8 cellular contexts compared by ENCODE assay signal in genomic region chr3:142027295-142027694, GRCh38.
DNase-seq lines count a peak whose midpoint lies in the region; ATAC-seq and TF ChIP-seq lines count a peak whose summit lies in the region.

No MANE protein-coding gene starts in this region.

- DNase-seq in stimulated activated naive CD8-positive, alpha-beta T cell treated with anti-CD3 and anti-CD28 coated beads, Interleukin-15, Interleukin-2, amounts not matched to agents 100 U/mL and 50 U/mL, for 24 hours, result no peak
- no peak for DNase-seq in activated naive CD8-positive, alpha-beta T cell treated with anti-CD3 and anti-CD28 coated beads, Interleukin-2, amount 10 ng/mL, durations not matched to agents 7 days and 5 days
- DNase-seq in left kidney (ENCODE audit: low read depth, low spot score) (peak; percentile 50), iPS-NIHi11 (ENCODE audit: low spot score) (no peak), GOT3 (lab: John Stamatoyannopoulos, UW) (no peak), foreskin keratinocyte (no peak)
- DNase-seq in activated CD8-positive, alpha-beta memory T cell treated with anti-CD3 and anti-CD28 coated beads, Interleukin-2, amount 50 U/mL, for 48 hours, result no peak

- no peaks in the 10 kb centered on the region for H3K9me3 Mint-ChIP-seq in stimulated activated naive CD8-positive, alpha-beta T cell treated with anti-CD3 and anti-CD28 coated beads, Interleukin-15, Interleukin-2, amounts not matched to agents 100 ng/mL and 50 ng/mL, for 24 hours
- H3K9me3 Mint-ChIP-seq in activated naive CD8-positive, alpha-beta T cell treated with anti-CD3 and anti-CD28 coated beads, Interleukin-2, amount 10 ng/mL, durations not matched to agents 7 days and 5 days, result no peaks in the 10 kb centered on the region

- H3K4me1 ChIP-seq in foreskin keratinocyte, result no peaks in the 10 kb centered on the region

- no peaks in the 10 kb centered on the region for H3K27me3 ChIP-seq in foreskin keratinocyte

- H3K4me3 Mint-ChIP-seq in stimulated activated naive CD8-positive, alpha-beta T cell treated with anti-CD3 and anti-CD28 coated beads, Interleukin-15, Interleukin-2, amounts not matched to agents 100 ng/mL and 50 ng/mL, for 24 hours, result peak overlapping the region; percentile 88
- H3K4me3 Mint-ChIP-seq in activated naive CD8-positive, alpha-beta T cell treated with anti-CD3 and anti-CD28 coated beads, Interleukin-2, amount 10 ng/mL, durations not matched to agents 7 days and 5 days, result peak overlapping the region; percentile 86

- peaks cover 38% of the 10 kb centered on the region for H3K4me1 Mint-ChIP-seq in stimulated activated naive CD8-positive, alpha-beta T cell treated with anti-CD3 and anti-CD28 coated beads, Interleukin-15, Interleukin-2, amounts not matched to agents 100 ng/mL and 50 ng/mL, for 24 hours (ENCODE audit: low read depth)
- H3K4me1 Mint-ChIP-seq in activated naive CD8-positive, alpha-beta T cell treated with anti-CD3 and anti-CD28 coated beads, Interleukin-2, amount 10 ng/mL, durations not matched to agents 7 days and 5 days, result peaks cover 14% of the 10 kb centered on the region

- H3K27ac Mint-ChIP-seq in stimulated activated naive CD8-positive, alpha-beta T cell treated with anti-CD3 and anti-CD28 coated beads, Interleukin-15, Interleukin-2, amounts not matched to agents 100 ng/mL and 50 ng/mL, for 24 hours, result no peak overlapping the region
- H3K27ac Mint-ChIP-seq in activated naive CD8-positive, alpha-beta T cell treated with anti-CD3 and anti-CD28 coated beads, Interleukin-2, amount 10 ng/mL, durations not matched to agents 7 days and 5 days, result peak overlapping the region; percentile 68

- H3K27ac ChIP-seq in foreskin keratinocyte, result no peak overlapping the region

- no peak for ATAC-seq in stimulated activated naive CD8-positive, alpha-beta T cell treated with anti-CD3 and anti-CD28 coated beads, Interleukin-15, Interleukin-2, amounts not matched to agents 100 U/mL and 50 U/mL, for 24 hours
- no peak for ATAC-seq in activated naive CD8-positive, alpha-beta T cell treated with anti-CD3 and anti-CD28 coated beads, Interleukin-2, amount 10 ng/mL, durations not matched to agents 7 days and 5 days (ENCODE audit: low read depth)
- ATAC-seq in foreskin keratinocyte, result no peak

- no peaks in the 10 kb centered on the region for H3K27me3 Mint-ChIP-seq in stimulated activated naive CD8-positive, alpha-beta T cell treated with anti-CD3 and anti-CD28 coated beads, Interleukin-15, Interleukin-2, amounts not matched to agents 100 ng/mL and 50 ng/mL, for 24 hours
- no peaks in the 10 kb centered on the region for H3K27me3 Mint-ChIP-seq in activated naive CD8-positive, alpha-beta T cell treated with anti-CD3 and anti-CD28 coated beads, Interleukin-2, amount 10 ng/mL, durations not matched to agents 7 days and 5 days

- POLR2A ChIA-PET in activated naive CD8-positive, alpha-beta T cell treated with anti-CD3 and anti-CD28 coated beads, Interleukin-2, amount 10 ng/mL, durations not matched to agents 7 days and 5 days (lab: Charles Lee), result no interaction called here

- H3K36me3 Mint-ChIP-seq in stimulated activated naive CD8-positive, alpha-beta T cell treated with anti-CD3 and anti-CD28 coated beads, Interleukin-15, Interleukin-2, amounts not matched to agents 100 ng/mL and 50 ng/mL, for 24 hours (ENCODE audit: low read depth), result peaks cover 10% of the 10 kb centered on the region
- peaks cover 2% of the 10 kb centered on the region for H3K36me3 Mint-ChIP-seq in activated naive CD8-positive, alpha-beta T cell treated with anti-CD3 and anti-CD28 coated beads, Interleukin-2, amount 10 ng/mL, durations not matched to agents 7 days and 5 days

- TF ChIP-seq CTCF in foreskin keratinocyte (conservative IDR thresholded peaks at IDR 0.05), result no peak
